In genomic region chr3:113912551-113913246, GRCh38 we compare ENCODE assay signal across 8 cellular contexts. TPM values are rescaled to one million over a fixed set of nuclear protein-coding genes. Genes with fewer than 3 reads are reported as not detected.
A peak's percentile ranks its signal among the peaks of the same experiment; 100 is the strongest.
DNase-seq lines count a peak whose midpoint lies in the region; ATAC-seq lines count a peak whose summit lies in the region.

No MANE protein-coding gene starts in this region.

- peak; percentile 62 for DNase-seq in NCI-H1436 (lab: John Stamatoyannopoulos, UW)
- DNase-seq in NCI-H1436 treated with DMSO at 0.1 percent for 48 hours (lab: John Stamatoyannopoulos, UW) = no peak
- peak; percentile 67 for DNase-seq in NCI-H510A treated with DMSO at 0.1 percent for 48 hours (lab: John Stamatoyannopoulos, UW)
- DNase-seq in activated T-cell treated with anti-CD3 and anti-CD28 coated beads, Interleukin-2, amount 50 U/mL, for 72 hours = peak; percentile 28 to 45
- peak; percentile 39 for DNase-seq in germinal center (ENCODE audit: low spot score)
- DNase-seq in renal cortical epithelial cell (ENCODE audit: low read depth) = peak; percentile 89

- H3K36me3 Mint-ChIP-seq in activated T-cell treated with anti-CD3 and anti-CD28 coated beads, Interleukin-2, amount 50 U/mL, for 72 hours (ENCODE audit: insufficient read depth in 2 of 2) = no peaks in the 10 kb centered on the region

- H3K4me3 Mint-ChIP-seq in activated T-cell treated with anti-CD3 and anti-CD28 coated beads, Interleukin-2, amount 50 U/mL, for 72 hours = peak overlapping the region; percentile 34 to 67

- H3K27ac Mint-ChIP-seq in activated T-cell treated with anti-CD3 and anti-CD28 coated beads, Interleukin-2, amount 50 U/mL, for 72 hours = peak overlapping the region; percentile 87

- H3K27me3 Mint-ChIP-seq in activated T-cell treated with anti-CD3 and anti-CD28 coated beads, Interleukin-2, amount 50 U/mL, for 72 hours (ENCODE audit: low read depth) = no peaks in the 10 kb centered on the region

- no peaks in the 10 kb centered on the region for H3K9me3 Mint-ChIP-seq in activated T-cell treated with anti-CD3 and anti-CD28 coated beads, Interleukin-2, amount 50 U/mL, for 72 hours

- H3K4me1 Mint-ChIP-seq in activated T-cell treated with anti-CD3 and anti-CD28 coated beads, Interleukin-2, amount 50 U/mL, for 72 hours (ENCODE audit: low read depth) = peaks cover 6% of the 10 kb centered on the region

- peak; percentile 83 for ATAC-seq in GM19468 (IDR thresholded peaks at IDR 0.05; ENCODE audit: extremely low read depth, unreplicated experiment)
- peak; percentile 82 for ATAC-seq in HG03469 (IDR thresholded peaks at IDR 0.05; ENCODE audit: unreplicated experiment)
- ATAC-seq in activated T-cell treated with anti-CD3 and anti-CD28 coated beads, Interleukin-2, amount 50 U/mL, for 72 hours (replicated peaks in 1 of 2) = peak; percentile 91 to 94

RNA-seq across cellular contexts. Expression of gene ZDHHC23, which starts 35.1 kb away (rescaled TPM):
- 1 to 10 TPM; 3.6 to 4.5 TPM for total RNA-seq in activated T-cell treated with anti-CD3 and anti-CD28 coated beads, Interleukin-2, amount 50 U/mL, for 72 hours
- 6.6 and 14.6 TPM in 2 replicates for total RNA-seq in renal cortical epithelial cell
